9 cellular contexts compared by ENCODE assay signal in the genomic region with DNA sequence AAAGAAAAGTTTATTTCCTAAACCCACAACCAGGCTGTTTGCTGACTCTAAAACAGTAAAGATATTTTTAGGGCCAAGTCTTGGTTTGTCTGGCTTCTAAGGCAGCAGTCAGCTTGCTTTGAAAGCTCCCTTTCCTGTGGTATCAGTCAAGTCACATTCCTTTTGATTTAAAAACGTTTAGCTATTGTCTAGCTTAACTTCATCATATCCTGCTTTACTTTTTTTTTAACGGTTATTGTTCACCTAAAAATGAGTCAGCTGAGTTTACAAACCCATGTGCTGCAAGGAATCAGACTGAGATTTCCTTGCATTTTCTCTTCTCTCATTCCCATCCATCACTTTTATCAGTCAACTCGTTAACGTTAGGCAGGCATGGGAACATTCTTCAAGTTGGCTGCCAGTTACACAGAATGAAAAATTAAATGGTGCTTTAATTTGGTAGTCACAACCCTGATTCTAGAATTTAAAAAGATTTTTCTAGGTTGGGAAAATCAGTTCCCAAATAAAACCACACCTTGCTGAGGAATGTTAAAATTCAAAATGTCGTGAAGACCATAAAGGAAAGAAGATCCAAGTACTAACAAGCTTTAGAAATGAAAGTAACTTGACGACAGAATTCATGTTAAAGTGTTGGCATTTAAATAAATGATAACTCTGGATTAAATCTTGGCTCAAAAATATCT. TPM values are rescaled to one million over a fixed set of nuclear protein-coding genes. Genes with fewer than 3 reads are reported as not detected.
A peak's percentile ranks its signal among the peaks of the same experiment; 100 is the strongest.
DNase-seq lines count a peak whose midpoint lies in the region; ATAC-seq, FAIRE-seq and TF ChIP-seq lines count a peak whose summit lies in the region.
"Had no signal": no experiment of that assay in that cellular context is flagged by ENCODE, and none has a peak within 500 bp of the region (broad histone marks: within the 10 kb centered on the region; RNA-seq: fewer than 3 reads in every experiment).

No MANE protein-coding gene starts in this region.

- peak overlapping the region in 1 of 3 donors; percentile 6 for H3K4me3 ChIP-seq in breast epithelium
- H3K4me3 ChIP-seq in ascending aorta = peak overlapping the region; percentile 1 to 9
- H3K4me3 ChIP-seq: lung had no signal

- POLR2A ChIA-PET in MCF 10A (lab: Yijun Ruan, JAX) = interaction anchor here (0.7 to 3.1 kb wide), 13 partner anchors 11 to 492 kb away, joined by 3 to 22 read pairs (median 3); partner anchors contain the start of genes ELOVL5 and LRRC1

- no peaks in the 10 kb centered on the region for H3K36me3 ChIP-seq in breast epithelium
- no peaks in the 10 kb centered on the region for H3K36me3 ChIP-seq in ascending aorta

- ATAC-seq in HG02970 (IDR thresholded peaks at IDR 0.05; ENCODE audit: low FRiP score, unreplicated experiment) = no peak

- H3K27ac Mint-ChIP-seq in MCF 10A (ENCODE audit: low read depth, unreplicated experiment) = peak overlapping the region; percentile 89

- H3K4me1 ChIP-seq in breast epithelium (no peaks in the 10 kb centered on the region), ascending aorta (peaks cover 6 to 20% of the 10 kb centered on the region in 2 donors)

- TF ChIP-seq POLR2A in breast epithelium (IDR thresholded peaks at IDR 0.05) = no peak

- H3K9me3 ChIP-seq in breast epithelium = no peaks in the 10 kb centered on the region
- H3K9me3 ChIP-seq in ascending aorta = no peaks in the 10 kb centered on the region

- intact Hi-C loops in MCF 10A (cut with micrococcal nuclease) (loop anchor here (1.0 kb wide), 1 partner anchor 46 kb away; no protein-coding TSS in a partner anchor), breast epithelium (cut with DNase I; ENCODE audit: low total_unique reads) (no loop called here), ascending aorta (cut with DNase I) (no loop called here)

- H3K4me3 Mint-ChIP-seq in MCF 10A (ENCODE audit: unreplicated experiment) = peak overlapping the region; percentile 58

- H3K4me1 Mint-ChIP-seq in MCF 10A (ENCODE audit: insufficient read depth, unreplicated experiment) = peaks cover 41% of the 10 kb centered on the region

- peak overlapping the region in 1 of 2 donors; percentile 74 for H3K27ac ChIP-seq in breast epithelium
- H3K27ac ChIP-seq in ascending aorta = no peak overlapping the region

- BruUV-seq in MCF 10A (replicated peaks; lab: Mats Ljungman, UMichigan) = no TSS peak

- no peak for FAIRE-seq in urothelium cell line (lab: Jason Lieb, UNC)

- H3K9me3 Mint-ChIP-seq in MCF 10A (ENCODE audit: unreplicated experiment) = no peaks in the 10 kb centered on the region

- CTCF ChIA-PET in MCF 10A (lab: Yijun Ruan, JAX) = interaction anchor here (0.8 to 1.8 kb wide), 4 partner anchors 180 to 348 kb away, joined by 3 to 4 read pairs (median 4); no protein-coding TSS in a partner anchor

- peaks cover 6% of the 10 kb centered on the region for H3K36me3 Mint-ChIP-seq in MCF 10A (ENCODE audit: insufficient read depth, unreplicated experiment)

- H3K27me3 Mint-ChIP-seq in MCF 10A (ENCODE audit: insufficient read depth, unreplicated experiment) = no peaks in the 10 kb centered on the region

- H3K27me3 ChIP-seq in breast epithelium (no peaks in the 10 kb centered on the region), ascending aorta (no peaks in the 10 kb centered on the region)

- DNase-seq in MCF 10A (ENCODE audit: unreplicated experiment) = peak; percentile 65
- no peak for DNase-seq in breast epithelium (ENCODE audit: low spot score in 2 of 2)
- no peak for DNase-seq in ascending aorta (ENCODE audit: low spot score in 2 of 2)
- DNase-seq in kidney glomerular epithelial cell (lab: John Stamatoyannopoulos, UW) = peak; percentile 77
- peak; percentile 74 for DNase-seq in urothelium cell line (ENCODE audit: low spot score)
- DNase-seq in NCI-H82 treated with DMSO at 0.1 percent for 48 hours (lab: John Stamatoyannopoulos, UW; ENCODE audit: unreplicated experiment) = no peak
- DNase-seq in stimulated activated CD4-positive, alpha-beta T cell treated with anti-CD3 and anti-CD28 coated beads, Interleukin-4, amount 100 ng/mL, for 24 hours = no peak

- TF ChIP-seq CTCF in MCF 10A (IDR thresholded peaks at IDR 0.05; ENCODE audit: unreplicated experiment) = no peak
- no peak for TF ChIP-seq CTCF in breast epithelium (IDR thresholded peaks at IDR 0.05)
- TF ChIP-seq CTCF in ascending aorta (IDR thresholded peaks at IDR 0.05) = no peak

RNA-seq across cellular contexts. Expression of gene ELOVL5, which starts 45.9 kb away (rescaled TPM):
- total RNA-seq in MCF 10A (2022) (56.6 and 58.3 TPM in 2 replicates), breast epithelium (100 to 1,000 TPM; 245 to 427 (median 272) TPM), ascending aorta (53.7 TPM)

Comparison
In these comparisons a context has a peak if more than half of its experiments do, and no peak if none do; other contexts are left out.
1. DNase-seq: peak in MCF 10A (single experiment), kidney glomerular epithelial cell (single experiment) and urothelium cell line (single experiment); none in breast epithelium (0 of 2), ascending aorta (0 of 2), NCI-H82 treated with DMSO at 0.1 percent for 48 hours (single experiment) and stimulated activated CD4-positive, alpha-beta T cell treated with anti-CD3 and anti-CD28 coated beads, Interleukin-4, amount 100 ng/mL, for 24 hours (single experiment).